Comparison of ENCODE assay signal across 3 cellular contexts in the genomic region with DNA sequence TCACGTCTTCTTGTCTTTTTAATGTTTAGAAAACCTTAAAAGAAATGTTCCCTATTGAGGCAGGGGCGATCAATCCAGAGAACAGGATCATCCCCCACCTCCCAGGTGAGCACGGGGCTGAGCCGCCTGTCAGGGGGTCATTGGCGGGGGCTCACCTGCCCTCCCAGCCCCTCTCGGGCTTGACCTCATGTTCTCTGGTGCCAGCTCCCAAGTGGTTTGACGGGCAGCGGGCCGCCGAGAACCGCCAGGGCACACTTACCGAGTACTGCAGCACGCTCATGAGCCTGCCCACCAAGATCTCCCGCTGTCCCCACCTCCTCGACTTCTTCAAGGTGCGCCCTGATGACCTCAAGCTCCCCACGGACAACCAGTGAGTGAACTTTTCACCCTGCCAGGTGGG. TPM values are rescaled to one million over a fixed set of nuclear protein-coding genes. Genes with fewer than 3 reads are reported as not detected.
"Had no signal": no experiment of that assay in that cellular context is flagged by ENCODE, and none has a peak within 500 bp of the region (broad histone marks: within the 10 kb centered on the region; RNA-seq: fewer than 3 reads in every experiment).

No MANE protein-coding gene starts in this region.

RNA-seq across cellular contexts. Expression of gene NCF1, which starts 5.2 kb away (rescaled TPM):
- total RNA-seq: hepatocyte, lung microvascular endothelial cell, myocyte had no signal
